Comparison of ENCODE assay signal across 20 cellular contexts in the genomic region with DNA sequence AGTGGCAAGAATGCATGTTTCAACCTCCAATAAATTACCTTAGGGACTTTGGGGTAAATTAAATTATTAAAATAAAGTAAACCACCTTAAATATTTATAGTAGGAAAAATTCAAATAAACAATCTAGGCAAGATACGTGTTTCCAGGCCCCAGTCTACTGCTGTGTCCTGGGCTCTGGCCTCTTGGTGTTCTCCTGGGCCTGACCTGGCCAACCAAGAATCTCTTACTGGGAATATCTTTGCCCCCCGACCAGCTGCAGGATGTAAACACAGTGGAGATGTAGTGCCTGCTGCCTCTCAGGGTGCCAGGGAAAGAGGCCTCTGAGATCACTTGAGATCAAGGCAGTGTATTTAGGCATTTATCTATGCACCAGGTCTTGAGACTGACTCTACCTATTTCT. TPM values are rescaled to one million over a fixed set of nuclear protein-coding genes. Genes with fewer than 3 reads are reported as not detected.
DNase-seq lines count a peak whose midpoint lies in the region; ATAC-seq, FAIRE-seq and TF ChIP-seq lines count a peak whose summit lies in the region.
"Had no signal": no experiment of that assay in that cellular context is flagged by ENCODE, and none has a peak within 500 bp of the region (broad histone marks: within the 10 kb centered on the region; RNA-seq: fewer than 3 reads in every experiment).

No MANE protein-coding gene starts in this region.

- no peak for TF ChIP-seq CTCF in left ventricle myocardium inferior (IDR thresholded peaks at IDR 0.05; ENCODE audit: borderline replicate concordance)
- TF ChIP-seq CTCF in D721Med (IDR thresholded peaks at IDR 0.05; ENCODE audit: insufficient read depth, missing control alignments): no peak
- TF ChIP-seq CTCF in H1 (IDR thresholded peaks at IDR 0.05; ENCODE audit: control extremely low read depth in 1 of 3, insufficient read depth in 1 of 3, low read depth in 1 of 3, low read length in 3 of 3): no peak
- TF ChIP-seq CTCF in osteoblast (IDR thresholded peaks at IDR 0.05; ENCODE audit: extremely low read depth, low read depth, low read length): no peak
- no peak for TF ChIP-seq CTCF in mesothelial cell of epicardium (IDR thresholded peaks at IDR 0.05; ENCODE audit: unreplicated experiment)
- no peak for TF ChIP-seq CTCF in ovary (IDR thresholded peaks at IDR 0.05)

- TF ChIP-seq EP300 in H1 (IDR thresholded peaks at IDR 0.05; ENCODE audit: borderline replicate concordance in 1 of 2, low read depth in 2 of 2, low read length in 2 of 2) (no peak), ovary (IDR thresholded peaks at IDR 0.05) (no peak)

- H3K14ac ChIP-seq in H1 (ENCODE audit: insufficient read length): no peak overlapping the region

- WGBS in H1 (ENCODE audit: extremely low coverage in 1 of 2, insufficient coverage in 1 of 2, insufficient read length in 1 of 2, insufficient replicate concordance in 2 of 2, low coverage in 1 of 2, low lambda C conversion rate in 2 of 2, missing lambda C conversion rate in 1 of 2), 2 experiments: 96% methylated on average over 2 of the region's 2 CpGs; no CpG with 5 or more reads in 1 of the 2 experiments
- 59 to 80% (median 63%) methylated on average over 2 of the region's 2 CpGs for WGBS in ovary, 3 donors

- H2AFZ ChIP-seq in H1 (ENCODE audit: low read length) (no peak overlapping the region), osteoblast (ENCODE audit: low read length) (no peak overlapping the region)

- H3K27me3 Mint-ChIP-seq in mesothelial cell of epicardium (ENCODE audit: low read depth): no peaks in the 10 kb centered on the region
- H3K27me3 Mint-ChIP-seq: B cell had no signal

- no peak overlapping the region for H3K4me3 Mint-ChIP-seq in mesothelial cell of epicardium
- H3K4me3 Mint-ChIP-seq: B cell; CD8-positive, alpha-beta T cell had no signal

- no peak overlapping the region for H2AK5ac ChIP-seq in H1 (ENCODE audit: low read depth, low read length)

- H3K4me3 ChIP-seq in left ventricle myocardium inferior (no peak overlapping the region), H1 (ENCODE audit: extremely low read depth in 1 of 4, insufficient read depth in 2 of 4, low read depth in 3 of 4, low read length in 4 of 4) (no peak overlapping the region), osteoblast (ENCODE audit: insufficient read depth, low read length) (no peak overlapping the region), ovary (no peak overlapping the region)
- H3K4me3 ChIP-seq: BLaER1 treated with 17β-estradiol and CSF1 and Interleukin-3, amounts not matched to agents 10 nM and 100 nM; GM12878; HAP-1 had no signal

- POLR2A ChIA-PET in H1 (lab: Charles Lee; ENCODE audit: partially characterized antibody): interaction anchor here (1.2 kb wide), 1 partner anchor 9 kb away, joined by 3 read pairs; no protein-coding TSS in a partner anchor

- no peak overlapping the region for H4K91ac ChIP-seq in H1 (replicated peaks; ENCODE audit: insufficient read length, low read length)

- H3K79me1 ChIP-seq in H1 (ENCODE audit: low read depth, low read length): no peaks in the 10 kb centered on the region

- no peaks in the 10 kb centered on the region for H3K4me1 Mint-ChIP-seq in mesothelial cell of epicardium
- H3K4me1 Mint-ChIP-seq: B cell had no signal

- H3K23ac ChIP-seq in H1 (ENCODE audit: insufficient read length): no peak overlapping the region

- no peak for TF ChIP-seq POLR2A in H1 (IDR thresholded peaks at IDR 0.05; ENCODE audit: control extremely low read depth in 1 of 2, low read depth in 2 of 2, low read length in 2 of 2)
- no peak for TF ChIP-seq POLR2A in ovary (IDR thresholded peaks at IDR 0.05)

- H3K9me3 ChIP-seq in left ventricle myocardium inferior (replicated peaks) (no peaks in the 10 kb centered on the region), H1 (ENCODE audit: insufficient read depth in 2 of 2, low read depth in 1 of 2, low read length in 1 of 2) (no peaks in the 10 kb centered on the region), osteoblast (ENCODE audit: low read depth, low read length) (no peaks in the 10 kb centered on the region), ovary (no peaks in the 10 kb centered on the region)
- H3K9me3 ChIP-seq: BLaER1 treated with 17β-estradiol and CSF1 and Interleukin-3, amounts not matched to agents 10 nM and 100 nM; HAP-1 had no signal

- H3K79me2 ChIP-seq in H1 (ENCODE audit: control insufficient read depth in 1 of 2, insufficient read depth in 2 of 2, low read length in 2 of 2) (no peaks in the 10 kb centered on the region), osteoblast (ENCODE audit: insufficient read depth, low read length) (peaks cover 15% of the 10 kb centered on the region)

- H3K27me3 ChIP-seq in left ventricle myocardium inferior (ENCODE audit: low read depth) (no peaks in the 10 kb centered on the region), H1 (replicated peaks in 1 of 4; ENCODE audit: control insufficient read depth in 3 of 4, extremely low read depth in 1 of 4, insufficient read depth in 3 of 4, low read length in 3 of 4) (no peaks in the 10 kb centered on the region), osteoblast (ENCODE audit: insufficient read depth, low read length) (no peaks in the 10 kb centered on the region), ovary (no peaks in the 10 kb centered on the region)
- H3K27me3 ChIP-seq: BLaER1 treated with 17β-estradiol and CSF1 and Interleukin-3, amounts not matched to agents 10 nM and 100 nM had no signal

- no peak overlapping the region for H4K5ac ChIP-seq in H1 (ENCODE audit: insufficient read length, low read depth, low read length)

- H3K9me3 Mint-ChIP-seq in mesothelial cell of epicardium: no peaks in the 10 kb centered on the region
- H3K9me3 Mint-ChIP-seq: CD8-positive, alpha-beta T cell had no signal

- peaks cover 21% of the 10 kb centered on the region for H3K4me1 ChIP-seq in left ventricle myocardium inferior
- H3K4me1 ChIP-seq in H1 (replicated peaks in 1 of 4; ENCODE audit: control insufficient read depth in 3 of 4, insufficient read depth in 4 of 4, low read length in 3 of 4): no peaks in the 10 kb centered on the region
- no peaks in the 10 kb centered on the region for H3K4me1 ChIP-seq in osteoblast (ENCODE audit: insufficient read depth, low read length)
- H3K4me1 ChIP-seq in ovary (ENCODE audit: insufficient read depth): no peaks in the 10 kb centered on the region
- H3K4me1 ChIP-seq: BLaER1 treated with 17β-estradiol and CSF1 and Interleukin-3, amounts not matched to agents 10 nM and 100 nM; HAP-1 had no signal

- no peak overlapping the region for H3K27ac Mint-ChIP-seq in mesothelial cell of epicardium
- H3K27ac Mint-ChIP-seq: B cell; CD8-positive, alpha-beta T cell had no signal

- no peak overlapping the region for H3K4me2 ChIP-seq in H1 (ENCODE audit: insufficient read depth in 1 of 2, low read depth in 2 of 2, low read length in 2 of 2)
- H3K4me2 ChIP-seq in osteoblast (ENCODE audit: insufficient read depth, low read length): no peak overlapping the region
- H3K4me2 ChIP-seq: BLaER1 treated with 17β-estradiol and CSF1 and Interleukin-3, amounts not matched to agents 10 nM and 100 nM had no signal

- intact Hi-C loops in left ventricle myocardium inferior (cut with micrococcal nuclease): no loop called here
- intact Hi-C loops in left cardiac atrium (cut with DNase I): no loop called here
- intact Hi-C loops in ovary (cut with DNase I): no loop called here

- H2BK5ac ChIP-seq in H1 (ENCODE audit: low read depth, low read length): 0 out of 2 replicates have a peak overlapping the region, but pooled peaks have one; percentile 24

- CTCF ChIA-PET in H1 (lab: Charles Lee; ENCODE audit: partially characterized antibody): interaction anchor here (0.9 to 3.7 kb wide), 5 partner anchors 11 to 101 kb away, joined by 3 to 22 read pairs (median 4); a partner anchor contains a TSS

- FAIRE-seq in D721Med (lab: Jason Lieb, UNC): no peak
- FAIRE-seq in H1 (lab: Jason Lieb, UNC): no peak
- FAIRE-seq: GM12878 had no signal

- peaks cover 71% of the 10 kb centered on the region for H3K36me3 ChIP-seq in left ventricle myocardium inferior
- H3K36me3 ChIP-seq in H1 (ENCODE audit: control insufficient read depth in 2 of 4, insufficient read depth in 4 of 4, low read length in 3 of 4): peaks cover 0 to 17% (median 9%) of the 10 kb centered on the region in 4 experiments; a peak in 5 of 8 replicates
- H3K36me3 ChIP-seq in osteoblast (ENCODE audit: insufficient read depth, low read length): peaks cover 46% of the 10 kb centered on the region
- H3K36me3 ChIP-seq in ovary: no peaks in the 10 kb centered on the region

- H3K27ac ChIP-seq in left ventricle myocardium inferior (replicated peaks) (peak overlapping the region; percentile 57), H1 (ENCODE audit: low read depth, low read length) (no peak overlapping the region), osteoblast (ENCODE audit: low read depth, low read length) (no peak overlapping the region), ovary (no peak overlapping the region)
- H3K27ac ChIP-seq: BLaER1 treated with 17β-estradiol and CSF1 and Interleukin-3, amounts not matched to agents 10 nM and 100 nM; HL-60 had no signal

- no peak overlapping the region for H2BK120ac ChIP-seq in H1 (replicated peaks; ENCODE audit: low read depth, low read length)

- H4K8ac ChIP-seq in H1 (ENCODE audit: extremely low read depth, insufficient read depth, low read length): no peak overlapping the region

- H2BK12ac ChIP-seq in H1 (ENCODE audit: low read depth, low read length): no peak overlapping the region

- ATAC-seq in left cardiac atrium: no peak
- no peak for ATAC-seq in HG03469 (IDR thresholded peaks at IDR 0.05; ENCODE audit: unreplicated experiment)
- ATAC-seq: CD8-positive, alpha-beta T cell; GM12878 had no signal

- H3K56ac ChIP-seq in H1 (replicated peaks; ENCODE audit: insufficient read length, low read depth, low read length): no peak overlapping the region

- peaks cover 1 to 2% of the 10 kb centered on the region in 2 experiments for H4K20me1 ChIP-seq in H1 (replicated peaks in 1 of 2; ENCODE audit: control insufficient read depth in 1 of 2, insufficient read depth in 2 of 2, low read length in 2 of 2)
- peaks cover 31% of the 10 kb centered on the region for H4K20me1 ChIP-seq in osteoblast (ENCODE audit: insufficient read depth, low read length)

- H3K4ac ChIP-seq in H1 (replicated peaks; ENCODE audit: insufficient read length, low read depth, low read length): no peak overlapping the region

- H3K9ac ChIP-seq in H1 (replicated peaks in 1 of 4; ENCODE audit: extremely low read depth in 1 of 4, low read depth in 3 of 4, low read length in 3 of 4): no peak overlapping the region
- H3K9ac ChIP-seq: BLaER1 treated with 17β-estradiol and CSF1 and Interleukin-3, amounts not matched to agents 10 nM and 100 nM had no signal

- H2BK20ac ChIP-seq in H1 (ENCODE audit: low read length): no peak overlapping the region

- no peak overlapping the region for H3K18ac ChIP-seq in H1 (ENCODE audit: extremely low read depth, low read length)

- H3K23me2 ChIP-seq in H1 (ENCODE audit: low read depth, low read length): no peaks in the 10 kb centered on the region

- no peak overlapping the region for H2BK15ac ChIP-seq in H1 (ENCODE audit: low read length)

- no peak for TF ChIP-seq RAD21 in H1 (IDR thresholded peaks at IDR 0.05 in 1 of 2, conservative IDR thresholded peaks at IDR 0.05 in 1 of 2; ENCODE audit: low read depth in 2 of 2, low read length in 2 of 2)

- peaks cover 23% of the 10 kb centered on the region for H3K36me3 Mint-ChIP-seq in mesothelial cell of epicardium

- DNase-seq in left ventricle myocardium inferior: no peak
- DNase-seq in left cardiac atrium: no peak
- DNase-seq in D721Med (ENCODE audit: insufficient read length, low spot score): peak; percentile 0
- DNase-seq in H1 (ENCODE audit: low read depth in 1 of 2, low spot score in 2 of 2): no peak
- DNase-seq in osteoblast (ENCODE audit: insufficient read length, low spot score, missing footprints): peak; percentile 35
- DNase-seq in mesothelial cell of epicardium (ENCODE audit: low spot score in 2 of 2, unreplicated experiment in 2 of 2): no peak
- DNase-seq in ovary: no peak
- DNase-seq: 8988T; Calu3; CD8-positive, alpha-beta T cell; DMS 273 treated with DMSO at 0.1 percent for 48 hours; DMS53; DND-41; EL had no signal

RNA-seq across cellular contexts. Expression of a gene that starts 11.7 kb away (rescaled TPM):
- 4.8 TPM for total RNA-seq in left ventricle myocardium inferior
- 1 to 10 TPM; 5.0 to 6.7 TPM for total RNA-seq in left cardiac atrium
- 24.8 and 26.2 TPM in 2 replicates for total RNA-seq in H1 (2021; fragmentation: NEBNext Ultra II Directional; extraction: Animal tissue kit (Norgen Biotek cat#: 25700))
- 8.5 and 12.0 TPM in 2 replicates for polyA plus RNA-seq in H1 (2011; rRNA removed)
- polyA plus RNA-seq in H1 (2011; cell fraction: cytosol; rRNA removed): 17.9 TPM
- 6.3 TPM for polyA plus RNA-seq in H1 (2011; cell fraction: nucleus; rRNA removed)
- polyA plus RNA-seq in H1 (2012, experiment 1 of 2): 19.0 to 25.1 TPM (median 20.4 TPM) in 4 replicates
- polyA plus RNA-seq in H1 (2012, experiment 2 of 2): 3.8 TPM
- polyA plus RNA-seq in H1 (2013, experiment 1 of 2): 20.9 TPM
- polyA plus RNA-seq in H1 (2013, experiment 2 of 2): 20.6 TPM
- polyA minus RNA-seq in H1 (2011; rRNA and poly(A)+ RNA removed): 13.6 and 14.7 TPM in 2 replicates
- 10.3 TPM for polyA minus RNA-seq in H1 (2011; cell fraction: cytosol; rRNA and poly(A)+ RNA removed)
- 11.6 TPM for polyA minus RNA-seq in H1 (2011; cell fraction: nucleus; rRNA and poly(A)+ RNA removed)
- 8.0 and 9.7 TPM in 2 replicates for total RNA-seq in osteoblast
- total RNA-seq in mesothelial cell of epicardium: 12.2 to 15.1 TPM (median 13.7 TPM) in 3 replicates
- total RNA-seq in ovary: 1 to 10 TPM; 3.3 to 7.0 (median 5.1) TPM
- polyA plus RNA-seq in ovary: 1 to 10 TPM; 6.2 to 6.4 TPM

RNA-seq across cellular contexts. Expression of a gene that starts 39.4 kb away (rescaled TPM):
- total RNA-seq in left ventricle myocardium inferior (34.4 TPM), left cardiac atrium (10 to 100 TPM; 25.8 to 32.7 TPM), osteoblast (26.4 and 31.2 TPM in 2 replicates), mesothelial cell of epicardium (23.4 to 24.3 TPM (median 23.6 TPM) in 3 replicates), ovary (10 to 100 TPM; 16.7 to 30.1 (median 24.1) TPM)
- 32.3 and 32.5 TPM in 2 replicates for total RNA-seq in H1 (2021; fragmentation: NEBNext Ultra II Directional; extraction: Animal tissue kit (Norgen Biotek cat#: 25700))
- polyA plus RNA-seq in H1 (2011; rRNA removed) (19.8 and 25.7 TPM in 2 replicates), ovary (10 to 100 TPM; 23.4 to 66.0 TPM)
- 21.6 TPM for polyA plus RNA-seq in H1 (2011; cell fraction: cytosol; rRNA removed)
- 17.9 TPM for polyA plus RNA-seq in H1 (2011; cell fraction: nucleus; rRNA removed)
- polyA plus RNA-seq in H1 (2012, experiment 1 of 2): 23.5 to 31.3 TPM (median 28.1 TPM) in 4 replicates
- 20.1 TPM for polyA plus RNA-seq in H1 (2012, experiment 2 of 2)
- polyA plus RNA-seq in H1 (2013, experiment 1 of 2): 15.8 TPM
- polyA plus RNA-seq in H1 (2013, experiment 2 of 2): 15.9 TPM
- 33.9 and 45.1 TPM in 2 replicates for polyA minus RNA-seq in H1 (2011; rRNA and poly(A)+ RNA removed)
- polyA minus RNA-seq in H1 (2011; cell fraction: cytosol; rRNA and poly(A)+ RNA removed): 18.4 TPM
- polyA minus RNA-seq in H1 (2011; cell fraction: nucleus; rRNA and poly(A)+ RNA removed): 16.9 TPM

Comparison
In these comparisons a context has a peak if more than half of its experiments do, and no peak if none do; other contexts are left out.
1. DNase-seq: peak in D721Med (single experiment) and osteoblast (single experiment); none in left ventricle myocardium inferior (single experiment), left cardiac atrium (single experiment), H1 (0 of 2), mesothelial cell of epicardium (0 of 2) and ovary (0 of 5).